Comparison of ENCODE assay signal across 15 cellular contexts in genomic region chr4:26385690-26386089, GRCh38.
DNase-seq lines count a peak whose midpoint lies in the region; TF ChIP-seq lines count a peak whose summit lies in the region.
"Had no signal": no experiment of that assay in that cellular context is flagged by ENCODE, and none has a peak within 500 bp of the region (broad histone marks: within the 10 kb centered on the region; RNA-seq: fewer than 3 reads in every experiment).

No MANE protein-coding gene starts in this region.

- no peak overlapping the region for H3K27ac ChIP-seq in mesenchymal stem cell (ENCODE audit: low read length, poor library complexity, severe bottlenecking)
- H3K27ac ChIP-seq: 22Rv1, HL-60 had no signal

- CTCF ChIA-PET in activated CD4-positive, alpha-beta T cell treated with anti-CD3 and anti-CD28 coated beads, Interleukin-2, amount 10 ng/mL, durations not matched to agents 7 days and 5 days (lab: Charles Lee): interaction anchor here (0.6 to 1.4 kb wide), 2 partner anchors 13 to 307 kb away, joined by 3 read pairs; no protein-coding TSS in a partner anchor
- CTCF ChIA-PET in activated CD4-positive, alpha-beta memory T cell treated with anti-CD3 and anti-CD28 coated beads, Interleukin-2, amount 10 ng/mL, durations not matched to agents 7 days and 5 days (lab: Charles Lee): no interaction called here

- no peak overlapping the region for H3K4me3 Mint-ChIP-seq in activated CD4-positive, alpha-beta T cell treated with anti-CD3 and anti-CD28 coated beads, Interleukin-2, amount 10 ng/mL, durations not matched to agents 24 days and 14 days
- H3K4me3 Mint-ChIP-seq in activated CD4-positive, alpha-beta T cell treated with anti-CD3 and anti-CD28 coated beads, Interleukin-2, amount 10 ng/mL, durations not matched to agents 7 days and 5 days: no peak overlapping the region
- H3K4me3 Mint-ChIP-seq in HFFc6: no peak overlapping the region
- peak overlapping the region; percentile 12 for H3K4me3 Mint-ChIP-seq in activated CD4-positive, alpha-beta memory T cell treated with anti-CD3 and anti-CD28 coated beads, Interleukin-2, amount 10 ng/mL, durations not matched to agents 7 days and 5 days
- H3K4me3 Mint-ChIP-seq: CD14-positive monocyte had no signal

- no peak overlapping the region for H3K23ac ChIP-seq in mesenchymal stem cell (ENCODE audit: low read length in 2 of 2)

- intact Hi-C loops in activated CD4-positive, alpha-beta T cell treated with anti-CD3 and anti-CD28 coated beads, Interleukin-2, amount 10 ng/mL, durations not matched to agents 24 days and 14 days (cut with micrococcal nuclease): no loop called here

- DNase-seq in activated CD4-positive, alpha-beta T cell treated with anti-CD3 and anti-CD28 coated beads, Interleukin-2, amount 10 ng/mL, durations not matched to agents 24 days and 14 days: no peak
- DNase-seq in activated CD4-positive, alpha-beta T cell treated with anti-CD3 and anti-CD28 coated beads, Interleukin-2, amount 10 ng/mL, durations not matched to agents 7 days and 5 days: no peak
- DNase-seq in HFFc6 (no peak), mesenchymal stem cell (no peak), HUDEP-2 (lab: John Stamatoyannopoulos, UW; ENCODE audit: unreplicated experiment in 76 of 76) (no peak), iPS-NIHi7 (ENCODE audit: extremely low spot score) (no peak)
- no peak for DNase-seq in activated CD4-positive, alpha-beta memory T cell treated with anti-CD3 and anti-CD28 coated beads, Interleukin-2, amount 10 ng/mL, durations not matched to agents 7 days and 5 days
- DNase-seq in activated effector memory CD4-positive, alpha-beta T cell treated with Interleukin-2 at 50 U/mL for 16 hours: no peak
- DNase-seq: Caco-2; CD8-positive, alpha-beta memory T cell; DND-41; GDM1 had no signal

- H3K36me3 Mint-ChIP-seq in activated CD4-positive, alpha-beta T cell treated with anti-CD3 and anti-CD28 coated beads, Interleukin-2, amount 10 ng/mL, durations not matched to agents 24 days and 14 days (ENCODE audit: low read depth): peaks cover 51% of the 10 kb centered on the region
- H3K36me3 Mint-ChIP-seq in activated CD4-positive, alpha-beta T cell treated with anti-CD3 and anti-CD28 coated beads, Interleukin-2, amount 10 ng/mL, durations not matched to agents 7 days and 5 days (ENCODE audit: low read depth): peaks cover 41% of the 10 kb centered on the region
- H3K36me3 Mint-ChIP-seq in HFFc6 (ENCODE audit: low read depth): peaks cover 25% of the 10 kb centered on the region
- H3K36me3 Mint-ChIP-seq in activated CD4-positive, alpha-beta memory T cell treated with anti-CD3 and anti-CD28 coated beads, Interleukin-2, amount 10 ng/mL, durations not matched to agents 7 days and 5 days (ENCODE audit: low read depth): peaks cover 43% of the 10 kb centered on the region

- H3K9ac ChIP-seq in mesenchymal stem cell (ENCODE audit: low read length): peak overlapping the region; percentile 6

- no peak overlapping the region for H2BK5ac ChIP-seq in mesenchymal stem cell (ENCODE audit: low read depth, low read length, poor library complexity, severe bottlenecking)

- POLR2A ChIA-PET in activated CD4-positive, alpha-beta T cell treated with anti-CD3 and anti-CD28 coated beads, Interleukin-2, amount 10 ng/mL, durations not matched to agents 7 days and 5 days (lab: Charles Lee): no interaction called here
- POLR2A ChIA-PET in activated CD4-positive, alpha-beta memory T cell treated with anti-CD3 and anti-CD28 coated beads, Interleukin-2, amount 10 ng/mL, durations not matched to agents 7 days and 5 days (lab: Charles Lee): interaction anchor here (1.0 kb wide), 1 partner anchor 21 kb away, joined by 3 read pairs; no protein-coding TSS in a partner anchor

- H3K14ac ChIP-seq in mesenchymal stem cell (ENCODE audit: low read length in 2 of 2): no peak overlapping the region

- no peaks in the 10 kb centered on the region for H3K9me3 ChIP-seq in mesenchymal stem cell (ENCODE audit: control insufficient read depth, low read length)
- H3K9me3 ChIP-seq: Caco-2 had no signal

- H3K4me3 ChIP-seq in mesenchymal stem cell (ENCODE audit: insufficient read depth in 1 of 2, low read depth in 1 of 2, low read length in 2 of 2): no peak overlapping the region

- TF ChIP-seq CTCF in HFFc6 (IDR thresholded peaks at IDR 0.05): no peak

- H3K79me1 ChIP-seq in mesenchymal stem cell (replicated peaks; ENCODE audit: low read length, poor library complexity, severe bottlenecking): peaks cover 6% of the 10 kb centered on the region

- H4K8ac ChIP-seq in mesenchymal stem cell (ENCODE audit: low read length): no peak overlapping the region

- peaks cover 24% of the 10 kb centered on the region for H3K4me1 Mint-ChIP-seq in activated CD4-positive, alpha-beta T cell treated with anti-CD3 and anti-CD28 coated beads, Interleukin-2, amount 10 ng/mL, durations not matched to agents 24 days and 14 days
- peaks cover 21% of the 10 kb centered on the region for H3K4me1 Mint-ChIP-seq in activated CD4-positive, alpha-beta T cell treated with anti-CD3 and anti-CD28 coated beads, Interleukin-2, amount 10 ng/mL, durations not matched to agents 7 days and 5 days
- H3K4me1 Mint-ChIP-seq in HFFc6 (ENCODE audit: low read depth): peaks cover 39% of the 10 kb centered on the region
- H3K4me1 Mint-ChIP-seq in activated CD4-positive, alpha-beta memory T cell treated with anti-CD3 and anti-CD28 coated beads, Interleukin-2, amount 10 ng/mL, durations not matched to agents 7 days and 5 days: peaks cover 42% of the 10 kb centered on the region

- peak overlapping the region; percentile 24 for H3K27ac Mint-ChIP-seq in activated CD4-positive, alpha-beta T cell treated with anti-CD3 and anti-CD28 coated beads, Interleukin-2, amount 10 ng/mL, durations not matched to agents 24 days and 14 days
- no peak overlapping the region for H3K27ac Mint-ChIP-seq in activated CD4-positive, alpha-beta T cell treated with anti-CD3 and anti-CD28 coated beads, Interleukin-2, amount 10 ng/mL, durations not matched to agents 7 days and 5 days
- H3K27ac Mint-ChIP-seq in HFFc6: peak overlapping the region; percentile 54; the same call in 1 of the 2 replicates
- peak overlapping the region; percentile 70 for H3K27ac Mint-ChIP-seq in activated CD4-positive, alpha-beta memory T cell treated with anti-CD3 and anti-CD28 coated beads, Interleukin-2, amount 10 ng/mL, durations not matched to agents 7 days and 5 days

- H2BK15ac ChIP-seq in mesenchymal stem cell (ENCODE audit: low read depth, poor library complexity, severe bottlenecking): no peak overlapping the region

- no peak overlapping the region for H2BK120ac ChIP-seq in mesenchymal stem cell (ENCODE audit: low read depth, low read length)

- H3K36me3 ChIP-seq in mesenchymal stem cell (ENCODE audit: control insufficient read depth in 1 of 2, insufficient read depth in 2 of 2, low read depth in 1 of 2, low read length in 2 of 2): peaks cover 4 to 79% of the 10 kb centered on the region in 2 experiments

- peaks cover 13% of the 10 kb centered on the region for H3K9me3 Mint-ChIP-seq in activated CD4-positive, alpha-beta T cell treated with anti-CD3 and anti-CD28 coated beads, Interleukin-2, amount 10 ng/mL, durations not matched to agents 24 days and 14 days
- peaks cover 10% of the 10 kb centered on the region for H3K9me3 Mint-ChIP-seq in activated CD4-positive, alpha-beta T cell treated with anti-CD3 and anti-CD28 coated beads, Interleukin-2, amount 10 ng/mL, durations not matched to agents 7 days and 5 days
- no peaks in the 10 kb centered on the region for H3K9me3 Mint-ChIP-seq in HFFc6
- H3K9me3 Mint-ChIP-seq in activated CD4-positive, alpha-beta memory T cell treated with anti-CD3 and anti-CD28 coated beads, Interleukin-2, amount 10 ng/mL, durations not matched to agents 7 days and 5 days: peaks cover 2% of the 10 kb centered on the region

- H3K4ac ChIP-seq in mesenchymal stem cell (ENCODE audit: low read depth in 1 of 2, low read length in 2 of 2): no peak overlapping the region

- no peaks in the 10 kb centered on the region for H3K27me3 Mint-ChIP-seq in activated CD4-positive, alpha-beta T cell treated with anti-CD3 and anti-CD28 coated beads, Interleukin-2, amount 10 ng/mL, durations not matched to agents 24 days and 14 days
- H3K27me3 Mint-ChIP-seq in activated CD4-positive, alpha-beta T cell treated with anti-CD3 and anti-CD28 coated beads, Interleukin-2, amount 10 ng/mL, durations not matched to agents 7 days and 5 days: no peaks in the 10 kb centered on the region
- 0 out of 2 replicates have a peak, but pooled peaks cover 2% of the 10 kb centered on the region for H3K27me3 Mint-ChIP-seq in HFFc6 (ENCODE audit: insufficient read depth)
- no peaks in the 10 kb centered on the region for H3K27me3 Mint-ChIP-seq in activated CD4-positive, alpha-beta memory T cell treated with anti-CD3 and anti-CD28 coated beads, Interleukin-2, amount 10 ng/mL, durations not matched to agents 7 days and 5 days
- H3K27me3 Mint-ChIP-seq: CD8-positive, alpha-beta memory T cell had no signal

- no peak overlapping the region for H2BK12ac ChIP-seq in mesenchymal stem cell (ENCODE audit: low read length in 2 of 2)

- H3K4me1 ChIP-seq in mesenchymal stem cell (ENCODE audit: control insufficient read depth, insufficient read depth, low read depth, low read length): no peaks in the 10 kb centered on the region
- H3K4me1 ChIP-seq: Caco-2 had no signal

- H2AK5ac ChIP-seq in mesenchymal stem cell (ENCODE audit: low read length, severe bottlenecking): no peak overlapping the region

- H4K91ac ChIP-seq in mesenchymal stem cell (ENCODE audit: low read length): no peak overlapping the region

- H3K4me2 ChIP-seq in mesenchymal stem cell (ENCODE audit: low read length, poor library complexity, severe bottlenecking): no peak overlapping the region

- no peak overlapping the region for H2AFZ ChIP-seq in mesenchymal stem cell (ENCODE audit: low read depth, low read length)

- H3K27me3 ChIP-seq in mesenchymal stem cell (ENCODE audit: control insufficient read depth in 1 of 2, insufficient read depth in 1 of 2, low read length in 2 of 2): no peaks in the 10 kb centered on the region

- 97% methylated on average over 3 of the region's 3 CpGs for WGBS in mesenchymal stem cell

- H3K18ac ChIP-seq in mesenchymal stem cell (ENCODE audit: low read depth in 1 of 2, low read length in 2 of 2): no peak overlapping the region
